ENCODE assay signal across 21 cellular contexts in genomic region chr1:53116933-53117332, GRCh38. TPM values are rescaled to one million over a fixed set of nuclear protein-coding genes. Genes with fewer than 3 reads are reported as not detected.
"Had no signal": no experiment of that assay in that cellular context is flagged by ENCODE, and none has a peak within 500 bp of the region (broad histone marks: within the 10 kb centered on the region; RNA-seq: fewer than 3 reads in every experiment).

No MANE protein-coding gene starts in this region.

- H3K36me3 ChIP-seq: breast epithelium, colonic mucosa, esophagus squamous epithelium, gastrocnemius medialis, lower lobe of right lung, sigmoid colon, transverse colon, uterus had no signal

- DNase-seq: activated CD4-positive, alpha-beta T cell treated with anti-CD3 and anti-CD28 coated beads for 1 hour; activated T-cell treated with anti-CD3 and anti-CD28 coated beads, Interleukin-2, amount 50 U/mL, for 1 hour; colonic mucosa; esophagus squamous epithelium; gastrocnemius medialis; head of caudate nucleus; lower lobe of right lung; naive B cell; sigmoid colon; stimulated activated CD4-positive, alpha-beta T cell treated with anti-CD3 and anti-CD28 coated beads, Interleukin-15, amount 100 ng/mL, for 24 hours; transverse colon; uterus had no signal

- H3K27me3 ChIP-seq: colonic mucosa, gastrocnemius medialis, sigmoid colon, transverse colon, uterus had no signal

- H3K9me3 ChIP-seq: breast epithelium, colonic mucosa, esophagus squamous epithelium, gastrocnemius medialis, transverse colon, uterus had no signal

- H3K4me1 Mint-ChIP-seq: activated T-helper 17 cell treated with anti-CD3 and anti-CD28 coated beads, Interleukin-2, amount 50 U/mL, for 72 hours; naive B cell; stimulated activated memory B cell treated with anti-CD40 and anti-IgM and Interleukin-4, amounts not matched to agents 10 μg/mL and 1 μg/mL and 100 μg/mL, for 72 hours had no signal

- H3K27ac ChIP-seq: breast epithelium, colonic mucosa, esophagus squamous epithelium, gastrocnemius medialis, lower lobe of right lung, transverse colon had no signal

- H3K27ac Mint-ChIP-seq: activated T-helper 17 cell treated with anti-CD3 and anti-CD28 coated beads, Interleukin-2, amount 50 U/mL, for 72 hours; naive B cell; stimulated activated memory B cell treated with anti-CD40 and anti-IgM and Interleukin-4, amounts not matched to agents 10 μg/mL and 1 μg/mL and 100 μg/mL, for 72 hours; T-helper 2 cell treated with Interferon-gamma antibody and Interleukin-4, amounts not matched to agents 5 μg/mL and 100 μg/mL, for 36 hours had no signal

- H3K4me3 Mint-ChIP-seq: activated T-helper 17 cell treated with anti-CD3 and anti-CD28 coated beads, Interleukin-2, amount 50 U/mL, for 72 hours; naive B cell; neural crest cell; stimulated activated memory B cell treated with anti-CD40 and anti-IgM and Interleukin-4, amounts not matched to agents 10 μg/mL and 1 μg/mL and 100 μg/mL, for 72 hours; T-helper 2 cell treated with Interferon-gamma antibody and Interleukin-4, amounts not matched to agents 5 μg/mL and 100 μg/mL, for 36 hours had no signal

- H3K9me3 Mint-ChIP-seq: activated naive CD4-positive, alpha-beta T cell treated with anti-CD3 and anti-CD28 coated beads, Interleukin-2, amount 50 U/mL, for 72 hours; activated T-helper 17 cell treated with anti-CD3 and anti-CD28 coated beads, Interleukin-2, amount 50 U/mL, for 72 hours; neural crest cell; stimulated activated memory B cell treated with anti-CD40 and anti-IgM and Interleukin-4, amounts not matched to agents 10 μg/mL and 1 μg/mL and 100 μg/mL, for 72 hours; T-helper 2 cell treated with Interferon-gamma antibody and Interleukin-4, amounts not matched to agents 5 μg/mL and 100 μg/mL, for 36 hours had no signal

- ATAC-seq: activated naive CD4-positive, alpha-beta T cell treated with anti-CD3 and anti-CD28 coated beads, Interleukin-2, amount 50 U/mL, for 72 hours; activated T-helper 17 cell treated with anti-CD3 and anti-CD28 coated beads, Interleukin-2, amount 50 U/mL, for 72 hours; gastrocnemius medialis; lower lobe of right lung; stimulated activated memory B cell treated with anti-CD40 and anti-IgM and Interleukin-4, amounts not matched to agents 10 μg/mL and 1 μg/mL and 100 μg/mL, for 72 hours had no signal

- H3K4me3 ChIP-seq: breast epithelium, colonic mucosa, esophagus squamous epithelium, gastrocnemius medialis, lower lobe of right lung, sigmoid colon, smooth muscle cell, transverse colon, uterus had no signal

- H3K36me3 Mint-ChIP-seq: activated naive CD4-positive, alpha-beta T cell treated with anti-CD3 and anti-CD28 coated beads, Interleukin-2, amount 50 U/mL, for 72 hours; naive B cell; stimulated activated memory B cell treated with anti-CD40 and anti-IgM and Interleukin-4, amounts not matched to agents 10 μg/mL and 1 μg/mL and 100 μg/mL, for 72 hours had no signal

RNA-seq across cellular contexts. Expression of gene SLC1A7, which starts 25.5 kb away (rescaled TPM):
- total RNA-seq: activated naive CD4-positive, alpha-beta T cell treated with anti-CD3 and anti-CD28 coated beads, Interleukin-2, amount 50 U/mL, for 72 hours; activated T-helper 17 cell treated with anti-CD3 and anti-CD28 coated beads, Interleukin-2, amount 50 U/mL, for 72 hours; neural crest cell; renal cortical epithelial cell; smooth muscle cell; temporal lobe had no signal

RNA-seq across cellular contexts. Expression of gene PODN, which starts 54.9 kb away (rescaled TPM):
- total RNA-seq: activated naive CD4-positive, alpha-beta T cell treated with anti-CD3 and anti-CD28 coated beads, Interleukin-2, amount 50 U/mL, for 72 hours; activated T-helper 17 cell treated with anti-CD3 and anti-CD28 coated beads, Interleukin-2, amount 50 U/mL, for 72 hours had no signal
